ENCODE assay signal across 1 cellular context in genomic region chr7:27175626-27176342, GRCh38.
TF ChIP-seq lines count a peak whose summit lies in the region.

No MANE protein-coding gene starts in this region.

TF ChIP-seq in WTC11, 78 proteins besides CTCF, POLR2A, EP300 and RAD21 (continued from another document):
- TF ChIP-seq ARID4B (CRISPR knock-in tag; IDR thresholded peaks at IDR 0.05; ENCODE audit: borderline replicate concordance) (no peak), STAT6 (CRISPR knock-in tag; conservative IDR thresholded peaks at IDR 0.05; ENCODE audit: low read depth) (no peak), CREM (CRISPR knock-in tag; IDR thresholded peaks at IDR 0.05) (no peak), ELF4 (CRISPR knock-in tag; IDR thresholded peaks at IDR 0.05; ENCODE audit: low read depth) (no peak), ZSCAN18 (CRISPR knock-in tag; IDR thresholded peaks at IDR 0.05) (no peak), USF1 (CRISPR knock-in tag; IDR thresholded peaks at IDR 0.05) (no peak), AR (CRISPR knock-in tag; IDR thresholded peaks at IDR 0.05) (no peak), ZNF671 (CRISPR knock-in tag; IDR thresholded peaks at IDR 0.05) (no peak)
